Comparison of ENCODE assay signal across 1 cellular context in genomic region chr12:129152291-129153075, GRCh38.
TF ChIP-seq lines count a peak whose summit lies in the region.

No MANE protein-coding gene starts in this region.

TF ChIP-seq in GM23338, 12 proteins besides CTCF, POLR2A, EP300 and RAD21 (continued from another document):
- no peak for TF ChIP-seq ZNF462 (CRISPR knock-in tag; IDR thresholded peaks at IDR 0.05)
- no peak for TF ChIP-seq JUNB (IDR thresholded peaks at IDR 0.05; ENCODE audit: unreplicated experiment)
- TF ChIP-seq STAT1 (IDR thresholded peaks at IDR 0.05; ENCODE audit: unreplicated experiment): no peak
- TF ChIP-seq REST (IDR thresholded peaks at IDR 0.05; ENCODE audit: unreplicated experiment): no peak
TF ChIP-seq in GM23338: peak in this region for 0.
